Comparison of ENCODE assay signal across 1 cellular context in the genomic region with DNA sequence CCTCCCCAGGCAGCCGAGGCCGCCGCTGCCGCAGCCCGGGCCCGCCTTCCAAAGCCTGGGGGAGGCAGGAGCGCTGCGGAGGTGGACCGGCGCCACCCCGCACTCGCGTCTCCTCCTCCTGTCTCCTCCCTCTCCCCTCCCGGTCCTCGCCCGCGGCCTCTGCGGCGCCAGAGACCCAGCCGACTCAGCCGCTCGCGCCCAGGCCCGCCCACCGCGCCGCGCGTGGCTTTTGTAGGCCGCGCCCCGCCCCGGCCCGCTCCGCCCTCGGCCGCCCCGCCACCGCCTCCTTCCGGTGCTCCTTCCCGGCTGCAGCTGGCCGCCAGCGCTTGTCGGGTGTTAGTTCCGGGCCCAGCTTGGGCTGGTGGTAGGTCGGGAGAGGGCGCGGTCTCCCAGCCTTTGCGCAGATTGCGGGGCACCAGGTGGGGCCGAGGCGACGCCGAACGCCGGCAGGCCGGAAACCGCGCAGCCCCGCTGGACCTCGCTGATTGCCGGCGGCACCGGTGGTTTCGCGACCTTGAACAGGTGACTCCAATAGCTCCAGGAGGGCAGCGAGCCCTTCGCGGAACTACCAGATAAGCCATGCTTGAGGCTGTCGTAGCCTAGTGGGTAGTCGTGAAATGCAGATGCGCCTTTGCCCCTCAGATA.
TF ChIP-seq lines count a peak whose summit lies in the region.

Gene CAPRIN2 (minus strand): TSS at position 202 of the 645 bp plus-strand sequence. CDS start 1,431 bp downstream, outside the sequence.

TF ChIP-seq in HepG2, 621 proteins besides CTCF, POLR2A, EP300 and RAD21 (continues in another document):
- TF ChIP-seq ATM (IDR thresholded peaks at IDR 0.05; ENCODE audit: borderline replicate concordance) (no peak), ZFP37 (CRISPR knock-in tag; IDR thresholded peaks at IDR 0.05; ENCODE audit: borderline replicate concordance) (no peak), ZNF580 (CRISPR knock-in tag; IDR thresholded peaks at IDR 0.05; ENCODE audit: borderline replicate concordance, low read depth) (peak; percentile 59; the same call in 1 of the 2 replicates), ETV6 (CRISPR knock-in tag; conservative IDR thresholded peaks at IDR 0.05) (peak; percentile 87; the same call in 1 of the 2 replicates), ZNF747 (CRISPR knock-in tag; IDR thresholded peaks at IDR 0.05; ENCODE audit: borderline replicate concordance) (no peak; the same call in 1 of the 2 replicates), EZH2 (conservative IDR thresholded peaks at IDR 0.05; ENCODE audit: low read depth, low read length) (no peak), NR2C2 (CRISPR knock-in tag; IDR thresholded peaks at IDR 0.05; ENCODE audit: borderline replicate concordance) (peak; percentile 40; the same call in 1 of the 2 replicates), DDIT3 (CRISPR knock-in tag; IDR thresholded peaks at IDR 0.05) (no peak), MXD3 (CRISPR knock-in tag; IDR thresholded peaks at IDR 0.05) (peak; percentile 49; the same call in 1 of the 2 replicates), ZNF724P (CRISPR knock-in tag; IDR thresholded peaks at IDR 0.05; ENCODE audit: borderline replicate concordance) (peak; percentile 80; the same call in 1 of the 2 replicates), JUN (CRISPR knock-in tag; IDR thresholded peaks at IDR 0.05) (no peak), ZNF547 (CRISPR knock-in tag; IDR thresholded peaks at IDR 0.05) (peak; percentile 71), ZNF282 (IDR thresholded peaks at IDR 0.05; ENCODE audit: partially characterized antibody) (no peak), MBNL3 (CRISPR knock-in tag; conservative IDR thresholded peaks at IDR 0.05) (no peak), FOXA3 (CRISPR knock-in tag; IDR thresholded peaks at IDR 0.05) (peak; percentile 63), CBFB (CRISPR knock-in tag; IDR thresholded peaks at IDR 0.05) (peak; percentile 86; the same call in 1 of the 2 replicates), MTERF4 (CRISPR knock-in tag; IDR thresholded peaks at IDR 0.05) (peak; percentile 52; the same call in 1 of the 2 replicates), CREB3 (CRISPR knock-in tag; IDR thresholded peaks at IDR 0.05) (no peak), ZNF639 (CRISPR knock-in tag; conservative IDR thresholded peaks at IDR 0.05) (peak; percentile 83), ZNF431 (CRISPR knock-in tag; IDR thresholded peaks at IDR 0.05; ENCODE audit: borderline replicate concordance, low read depth) (peak; percentile 21; the same call in 1 of the 2 replicates), ZNF781 (CRISPR knock-in tag; IDR thresholded peaks at IDR 0.05; ENCODE audit: borderline replicate concordance, not compliant biosample characterization) (peak; percentile 22), KLF13 (CRISPR knock-in tag; IDR thresholded peaks at IDR 0.05) (no peak), XRCC5 (optimal IDR thresholded peaks at IDR 0.05; ENCODE audit: low read length) (peak; percentile 21), ZNF678 (CRISPR knock-in tag; IDR thresholded peaks at IDR 0.05) (no peak; the same call in 1 of the 2 replicates), ZC3H13 (CRISPR knock-in tag; IDR thresholded peaks at IDR 0.05) (peak; percentile 46; the same call in 1 of the 2 replicates), KAT8 (CRISPR knock-in tag; IDR thresholded peaks at IDR 0.05) (peak; percentile 84), ZSCAN9 (CRISPR knock-in tag; IDR thresholded peaks at IDR 0.05; ENCODE audit: borderline replicate concordance) (peak; percentile 44; the same call in 1 of the 2 replicates), CAMTA2 (CRISPR knock-in tag; IDR thresholded peaks at IDR 0.05; ENCODE audit: borderline replicate concordance) (no peak), CBX5 (CRISPR knock-in tag; IDR thresholded peaks at IDR 0.05; ENCODE audit: borderline replicate concordance) (peak; percentile 70; the same call in 1 of the 2 replicates), ZFP91 (CRISPR knock-in tag; IDR thresholded peaks at IDR 0.05; ENCODE audit: borderline replicate concordance) (peak; percentile 80), ZNF768 (CRISPR knock-in tag; IDR thresholded peaks at IDR 0.05) (peak; percentile 62), ZNF263 (CRISPR knock-in tag; IDR thresholded peaks at IDR 0.05) (peak; percentile 75; the same call in 1 of the 2 replicates)
- TF ChIP-seq, protein P1, sequence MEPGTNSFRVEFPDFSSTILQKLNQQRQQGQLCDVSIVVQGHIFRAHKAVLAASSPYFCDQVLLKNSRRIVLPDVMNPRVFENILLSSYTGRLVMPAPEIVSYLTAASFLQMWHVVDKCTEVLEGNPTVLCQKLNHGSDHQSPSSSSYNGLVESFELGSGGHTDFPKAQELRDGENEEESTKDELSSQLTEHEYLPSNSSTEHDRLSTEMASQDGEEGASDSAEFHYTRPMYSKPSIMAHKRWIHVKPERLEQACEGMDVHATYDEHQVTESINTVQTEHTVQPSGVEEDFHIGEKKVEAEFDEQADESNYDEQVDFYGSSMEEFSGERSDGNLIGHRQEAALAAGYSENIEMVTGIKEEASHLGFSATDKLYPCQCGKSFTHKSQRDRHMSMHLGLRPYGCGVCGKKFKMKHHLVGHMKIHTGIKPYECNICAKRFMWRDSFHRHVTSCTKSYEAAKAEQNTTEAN (CRISPR knock-in tag; conservative IDR thresholded peaks at IDR 0.05), result no peak; the same call in 1 of the 2 replicates
- TF ChIP-seq, protein P2, sequence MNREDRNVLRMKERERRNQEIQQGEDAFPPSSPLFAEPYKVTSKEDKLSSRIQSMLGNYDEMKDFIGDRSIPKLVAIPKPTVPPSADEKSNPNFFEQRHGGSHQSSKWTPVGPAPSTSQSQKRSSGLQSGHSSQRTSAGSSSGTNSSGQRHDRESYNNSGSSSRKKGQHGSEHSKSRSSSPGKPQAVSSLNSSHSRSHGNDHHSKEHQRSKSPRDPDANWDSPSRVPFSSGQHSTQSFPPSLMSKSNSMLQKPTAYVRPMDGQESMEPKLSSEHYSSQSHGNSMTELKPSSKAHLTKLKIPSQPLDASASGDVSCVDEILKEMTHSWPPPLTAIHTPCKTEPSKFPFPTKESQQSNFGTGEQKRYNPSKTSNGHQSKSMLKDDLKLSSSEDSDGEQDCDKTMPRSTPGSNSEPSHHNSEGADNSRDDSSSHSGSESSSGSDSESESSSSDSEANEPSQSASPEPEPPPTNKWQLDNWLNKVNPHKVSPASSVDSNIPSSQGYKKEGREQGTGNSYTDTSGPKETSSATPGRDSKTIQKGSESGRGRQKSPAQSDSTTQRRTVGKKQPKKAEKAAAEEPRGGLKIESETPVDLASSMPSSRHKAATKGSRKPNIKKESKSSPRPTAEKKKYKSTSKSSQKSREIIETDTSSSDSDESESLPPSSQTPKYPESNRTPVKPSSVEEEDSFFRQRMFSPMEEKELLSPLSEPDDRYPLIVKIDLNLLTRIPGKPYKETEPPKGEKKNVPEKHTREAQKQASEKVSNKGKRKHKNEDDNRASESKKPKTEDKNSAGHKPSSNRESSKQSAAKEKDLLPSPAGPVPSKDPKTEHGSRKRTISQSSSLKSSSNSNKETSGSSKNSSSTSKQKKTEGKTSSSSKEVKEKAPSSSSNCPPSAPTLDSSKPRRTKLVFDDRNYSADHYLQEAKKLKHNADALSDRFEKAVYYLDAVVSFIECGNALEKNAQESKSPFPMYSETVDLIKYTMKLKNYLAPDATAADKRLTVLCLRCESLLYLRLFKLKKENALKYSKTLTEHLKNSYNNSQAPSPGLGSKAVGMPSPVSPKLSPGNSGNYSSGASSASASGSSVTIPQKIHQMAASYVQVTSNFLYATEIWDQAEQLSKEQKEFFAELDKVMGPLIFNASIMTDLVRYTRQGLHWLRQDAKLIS (CRISPR knock-in tag; IDR thresholded peaks at IDR 0.05), result no peak
- TF ChIP-seq, protein P3, sequence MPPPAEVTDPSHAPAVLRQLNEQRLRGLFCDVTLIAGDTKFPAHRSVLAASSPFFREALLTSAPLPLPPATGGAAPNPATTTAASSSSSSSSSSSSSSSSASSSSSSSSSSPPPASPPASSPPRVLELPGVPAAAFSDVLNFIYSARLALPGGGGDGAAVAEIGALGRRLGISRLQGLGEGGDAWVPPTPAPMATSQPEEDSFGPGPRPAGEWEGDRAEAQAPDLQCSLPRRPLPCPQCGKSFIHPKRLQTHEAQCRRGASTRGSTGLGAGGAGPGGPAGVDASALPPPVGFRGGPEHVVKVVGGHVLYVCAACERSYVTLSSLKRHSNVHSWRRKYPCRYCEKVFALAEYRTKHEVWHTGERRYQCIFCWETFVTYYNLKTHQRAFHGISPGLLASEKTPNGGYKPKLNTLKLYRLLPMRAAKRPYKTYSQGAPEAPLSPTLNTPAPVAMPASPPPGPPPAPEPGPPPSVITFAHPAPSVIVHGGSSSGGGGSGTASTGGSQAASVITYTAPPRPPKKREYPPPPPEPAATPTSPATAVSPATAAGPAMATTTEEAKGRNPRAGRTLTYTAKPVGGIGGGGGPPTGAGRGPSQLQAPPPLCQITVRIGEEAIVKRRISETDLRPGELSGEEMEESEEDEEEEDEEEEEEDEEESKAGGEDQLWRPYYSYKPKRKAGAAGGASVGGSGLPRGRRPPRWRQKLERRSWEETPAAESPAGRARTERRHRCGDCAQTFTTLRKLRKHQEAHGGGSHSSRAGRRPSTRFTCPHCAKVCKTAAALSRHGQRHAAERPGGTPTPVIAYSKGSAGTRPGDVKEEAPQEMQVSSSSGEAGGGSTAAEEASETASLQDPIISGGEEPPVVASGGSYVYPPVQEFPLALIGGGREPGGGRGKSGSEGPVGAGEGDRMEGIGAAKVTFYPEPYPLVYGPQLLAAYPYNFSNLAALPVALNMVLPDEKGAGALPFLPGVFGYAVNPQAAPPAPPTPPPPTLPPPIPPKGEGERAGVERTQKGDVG (CRISPR knock-in tag; IDR thresholded peaks at IDR 0.05; ENCODE audit: borderline replicate concordance), result 0 out of 2 replicates have a peak, but pooled peaks have one; percentile 49
- TF ChIP-seq, protein P4, sequence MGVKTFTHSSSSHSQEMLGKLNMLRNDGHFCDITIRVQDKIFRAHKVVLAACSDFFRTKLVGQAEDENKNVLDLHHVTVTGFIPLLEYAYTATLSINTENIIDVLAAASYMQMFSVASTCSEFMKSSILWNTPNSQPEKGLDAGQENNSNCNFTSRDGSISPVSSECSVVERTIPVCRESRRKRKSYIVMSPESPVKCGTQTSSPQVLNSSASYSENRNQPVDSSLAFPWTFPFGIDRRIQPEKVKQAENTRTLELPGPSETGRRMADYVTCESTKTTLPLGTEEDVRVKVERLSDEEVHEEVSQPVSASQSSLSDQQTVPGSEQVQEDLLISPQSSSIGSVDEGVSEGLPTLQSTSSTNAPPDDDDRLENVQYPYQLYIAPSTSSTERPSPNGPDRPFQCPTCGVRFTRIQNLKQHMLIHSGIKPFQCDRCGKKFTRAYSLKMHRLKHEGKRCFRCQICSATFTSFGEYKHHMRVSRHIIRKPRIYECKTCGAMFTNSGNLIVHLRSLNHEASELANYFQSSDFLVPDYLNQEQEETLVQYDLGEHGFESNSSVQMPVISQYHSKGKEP (CRISPR knock-in tag; IDR thresholded peaks at IDR 0.05), result no peak
